ENCODE assay signal across 8 cellular contexts in the genomic region with DNA sequence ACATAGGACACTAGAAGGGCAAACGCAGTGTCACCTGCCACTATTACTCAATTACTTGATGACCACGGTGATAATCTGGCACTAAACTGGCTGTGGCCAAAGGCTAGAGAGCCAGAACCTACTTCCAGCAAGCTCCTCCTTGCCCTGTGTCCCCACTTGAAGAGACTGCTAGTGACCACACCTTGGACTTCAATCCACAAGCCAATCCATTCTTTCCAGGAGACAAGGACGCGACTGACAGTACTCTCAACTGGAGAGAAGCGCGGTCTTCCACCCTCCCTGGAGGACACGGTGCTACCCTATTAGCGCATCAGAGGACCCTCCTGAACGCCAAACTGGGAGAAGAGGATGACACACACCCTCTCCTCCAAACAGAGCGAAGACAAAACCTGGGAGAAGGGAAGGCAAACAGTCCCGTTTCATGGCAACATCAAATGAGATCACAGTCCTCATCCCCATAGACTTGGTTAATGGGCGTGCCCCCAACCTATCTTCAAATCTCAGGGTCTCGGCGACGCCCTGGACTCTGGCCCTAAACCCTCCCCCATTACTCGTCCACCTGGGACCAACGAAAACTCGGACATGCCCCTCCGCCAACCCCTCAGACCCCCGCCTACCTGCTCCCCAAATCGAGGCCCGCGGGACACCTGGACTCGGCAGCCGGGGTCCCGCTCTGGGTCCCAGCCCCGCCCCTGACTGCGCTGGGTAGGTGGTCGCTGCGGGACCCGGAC. TPM values are rescaled to one million over a fixed set of nuclear protein-coding genes. Genes with fewer than 3 reads are reported as not detected.
DNase-seq lines count a peak whose midpoint lies in the region; ATAC-seq and TF ChIP-seq lines count a peak whose summit lies in the region.

No MANE protein-coding gene starts in this region.

- CTCF ChIA-PET in RWPE1 (lab: Yijun Ruan, JAX), result interaction anchor here (0.7 to 1.0 kb wide), 2 partner anchors 10 to 94 kb away, joined by 4 to 5 read pairs; no protein-coding TSS in a partner anchor

- TF ChIP-seq CTCF in RWPE1 (conservative IDR thresholded peaks at IDR 0.05; ENCODE audit: low read depth), result no peak
- no peak for TF ChIP-seq CTCF in upper lobe of right lung (IDR thresholded peaks at IDR 0.05)

- intact Hi-C loops in upper lobe of right lung (cut with DNase I), result no loop called here

- ATAC-seq in HG03025 (IDR thresholded peaks at IDR 0.05; ENCODE audit: low FRiP score, unreplicated experiment) (peak; percentile 19), upper lobe of right lung (peak; percentile 47)

- H3K4me1 ChIP-seq in duodenal mucosa (ENCODE audit: control insufficient read depth in 1 of 2, insufficient read depth in 2 of 2, low read length in 2 of 2) (peaks cover 22 to 26% of the 10 kb centered on the region in 2 donors), mesodermal cell (ENCODE audit: control insufficient read depth, insufficient read depth, low read length, poor library complexity, severe bottlenecking) (no peaks in the 10 kb centered on the region), upper lobe of right lung (peaks cover 24% of the 10 kb centered on the region)

- peak overlapping the region; percentile 88 for H3K27ac ChIP-seq in RWPE1
- H3K27ac ChIP-seq in duodenal mucosa (ENCODE audit: low read depth, low read length), result peak overlapping the region; percentile 95
- H3K27ac ChIP-seq in mesodermal cell (ENCODE audit: low read depth, low read length, severe bottlenecking), result peak overlapping the region; percentile 99
- peak overlapping the region; percentile 99 for H3K27ac ChIP-seq in upper lobe of right lung

- peak overlapping the region; percentile 80 to 91 for H3K4me3 ChIP-seq in duodenal mucosa (ENCODE audit: low read depth in 1 of 2, low read length in 2 of 2)
- peak overlapping the region; percentile 99 for H3K4me3 ChIP-seq in mesodermal cell (ENCODE audit: extremely low read depth, insufficient read depth, low read length, poor library complexity, severe bottlenecking)
- peak overlapping the region; percentile 100 for H3K4me3 ChIP-seq in upper lobe of right lung

- H3K27me3 ChIP-seq in duodenal mucosa (ENCODE audit: control insufficient read depth in 1 of 2, insufficient read depth in 2 of 2, low read length in 2 of 2) (no peaks in the 10 kb centered on the region), upper lobe of right lung (no peaks in the 10 kb centered on the region)

- POLR2A ChIA-PET in RWPE1 (lab: Yijun Ruan, JAX; ENCODE audit: low non-redundant PET), result interaction anchor here (0.6 to 0.8 kb wide), 3 partner anchors 32 to 302 kb away, joined by 3 to 6 read pairs (median 4); no protein-coding TSS in a partner anchor

- peaks cover 2 to 15% of the 10 kb centered on the region in 2 donors for H3K36me3 ChIP-seq in duodenal mucosa (ENCODE audit: control insufficient read depth in 1 of 2, insufficient read depth in 2 of 2, low read length in 2 of 2)
- peaks cover 13% of the 10 kb centered on the region for H3K36me3 ChIP-seq in mesodermal cell (ENCODE audit: control insufficient read depth, insufficient read depth, low read length)
- H3K36me3 ChIP-seq in upper lobe of right lung, result peaks cover 17% of the 10 kb centered on the region

- 1 to 5% methylated on average over 14 to 27 of the region's 31 CpGs for WGBS in mesodermal cell (ENCODE audit: insufficient coverage in 2 of 2), 2 experiments

- peak in 2 of 3 experiments; percentile 48 to 52 for DNase-seq in NCI-H1417 (lab: John Stamatoyannopoulos, UW)
- no peak for DNase-seq in NCI-H1417 treated with DMSO at 0.1 percent for 48 hours (lab: John Stamatoyannopoulos, UW)
- peak; percentile 41 for DNase-seq in RWPE1 (ENCODE audit: low spot score)
- DNase-seq in upper lobe of right lung, result no peak
- DNase-seq in H4 (ENCODE audit: low spot score), result no peak

- peak overlapping the region; percentile 49 to 91 for H3K9ac ChIP-seq in duodenal mucosa (ENCODE audit: low read depth in 1 of 2, low read length in 2 of 2)

- H3K9me3 ChIP-seq in duodenal mucosa (ENCODE audit: control insufficient read depth in 1 of 2, low read length in 2 of 2) (no peaks in the 10 kb centered on the region), mesodermal cell (ENCODE audit: control insufficient read depth, low read length) (no peaks in the 10 kb centered on the region), upper lobe of right lung (no peaks in the 10 kb centered on the region)

RNA-seq across cellular contexts. Expression of gene FLCN, which starts 0.5 kb away (rescaled TPM):
- 23.0 TPM for polyA plus RNA-seq in mesodermal cell (2013, experiment 1 of 2)
- polyA plus RNA-seq in mesodermal cell (2013, experiment 2 of 2), result 17.8 TPM
- 106 TPM for total RNA-seq in upper lobe of right lung
- total RNA-seq in H4 (2014; rRNA removed; shearing (Covaris generic)), result 13.3 and 15.6 TPM in 2 replicates

RNA-seq across cellular contexts. Expression of gene PLD6, which starts 30.3 kb away (rescaled TPM):
- polyA plus RNA-seq in mesodermal cell (2013, experiment 1 of 2), result 0.59 TPM
- 0.96 TPM for polyA plus RNA-seq in mesodermal cell (2013, experiment 2 of 2)
- 4.9 TPM for total RNA-seq in upper lobe of right lung
- total RNA-seq in H4 (2014; rRNA removed; shearing (Covaris generic)), result 1.5 and 1.6 TPM in 2 replicates

RNA-seq across cellular contexts. Expression of gene COPS3, which starts 44.6 kb away (rescaled TPM):
- polyA plus RNA-seq in mesodermal cell (2013, experiment 1 of 2), result 77.4 TPM
- 74.5 TPM for polyA plus RNA-seq in mesodermal cell (2013, experiment 2 of 2)
- total RNA-seq in upper lobe of right lung, result 47.1 TPM
- total RNA-seq in H4 (2014; rRNA removed; shearing (Covaris generic)), result 254 and 293 TPM in 2 replicates

Comparison
In these comparisons a context has a peak if more than half of its experiments do, and no peak if none do; other contexts are left out.
1. DNase-seq: peak in NCI-H1417 (2 of 3) and RWPE1 (single experiment); none in NCI-H1417 treated with DMSO at 0.1 percent for 48 hours (single experiment), upper lobe of right lung (single experiment) and H4 (single experiment).
2. Peak in every context shown above with its lines, with median percentiles within 50 percentile points of each other: H3K27ac ChIP-seq and H3K4me3 ChIP-seq.